6 cellular contexts compared by ENCODE assay signal in the genomic region with DNA sequence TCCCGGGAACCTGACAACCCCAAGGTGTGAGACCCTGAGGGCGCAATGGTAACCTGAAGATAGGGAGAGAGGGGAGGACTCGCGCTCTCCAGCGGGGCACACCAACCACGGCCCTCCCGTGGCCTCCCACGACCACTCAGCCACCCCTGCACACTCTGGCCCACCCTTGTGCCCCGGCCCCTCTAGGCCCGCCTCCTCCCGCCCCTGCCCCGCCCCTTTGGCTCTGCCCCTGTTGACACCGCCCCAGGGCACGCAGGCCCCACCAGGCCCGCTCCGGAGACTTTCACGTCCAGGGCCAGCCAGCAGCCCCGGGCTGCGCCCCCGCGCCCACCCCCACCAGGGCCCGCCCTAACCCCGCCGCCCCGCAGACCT. TPM values are rescaled to one million over a fixed set of nuclear protein-coding genes. Genes with fewer than 3 reads are reported as not detected.
DNase-seq lines count a peak whose midpoint lies in the region; ATAC-seq and TF ChIP-seq lines count a peak whose summit lies in the region.

No MANE protein-coding gene starts in this region.

- ATAC-seq in central memory CD8-positive, alpha-beta T cell (replicated peaks; ENCODE audit: extremely low read depth, poor library complexity, severe bottlenecking), result no peak
- ATAC-seq in gastrocnemius medialis, result no peak
- ATAC-seq in GM18907 (IDR thresholded peaks at IDR 0.05; ENCODE audit: unreplicated experiment), result no peak
- ATAC-seq in HG02981 (IDR thresholded peaks at IDR 0.05; ENCODE audit: unreplicated experiment), result no peak

- TF ChIP-seq POLR2A in gastrocnemius medialis (IDR thresholded peaks at IDR 0.05), result no peak

- no peak overlapping the region for H2AK5ac ChIP-seq in H9 (ENCODE audit: insufficient read length, low read length)

- H3K14ac ChIP-seq in H9 (ENCODE audit: insufficient read depth, low read length), result peak overlapping the region; percentile 80

- H3K23me2 ChIP-seq in H9 (ENCODE audit: insufficient read length, low read depth, low read length, poor library complexity, severe bottlenecking), result peaks cover 7% of the 10 kb centered on the region

- H3K23ac ChIP-seq in H9 (ENCODE audit: insufficient read length, low read depth, low read length), result no peak overlapping the region

- peak overlapping the region; percentile 33 to 74 for H3K4me3 Mint-ChIP-seq in H9
- H3K4me3 Mint-ChIP-seq in central memory CD8-positive, alpha-beta T cell, result peak overlapping the region; percentile 88

- no peak overlapping the region for H2BK12ac ChIP-seq in H9 (ENCODE audit: insufficient read length, low read depth, low read length)

- H3T11ph ChIP-seq in H9 (ENCODE audit: low read length), result no peak overlapping the region

- no peak overlapping the region for H2AFZ ChIP-seq in H9 (ENCODE audit: low read length)

- peaks cover 4 to 6% (median 6%) of the 10 kb centered on the region in 3 experiments; a peak in 6 of 7 replicates for H3K36me3 Mint-ChIP-seq in H9 (ENCODE audit: insufficient read depth in 1 of 3, low read depth in 3 of 3)
- H3K36me3 Mint-ChIP-seq in central memory CD8-positive, alpha-beta T cell (ENCODE audit: insufficient read depth), result peaks cover 32% of the 10 kb centered on the region

- H3K27me3 ChIP-seq in H9 (ENCODE audit: insufficient read depth, low read length) (no peaks in the 10 kb centered on the region; the same call in 1 of the 2 replicates), gastrocnemius medialis (peaks cover 21 to 74% (median 66%) of the 10 kb centered on the region in 3 donors)

- H3K9me3 ChIP-seq in H9 (ENCODE audit: control insufficient read depth, low read depth, low read length) (no peaks in the 10 kb centered on the region), gastrocnemius medialis (no peaks in the 10 kb centered on the region)

- H3K4me1 ChIP-seq in H9 (ENCODE audit: insufficient read depth, low read length) (peaks cover 4% of the 10 kb centered on the region; the same call in 1 of the 2 replicates), gastrocnemius medialis (peaks cover 3 to 23% of the 10 kb centered on the region in 2 donors)

- WGBS in H9 (ENCODE audit: extremely low coverage, insufficient read length, low lambda C conversion rate), result no CpG with 5 or more reads among the region's 25 CpGs

- no peak overlapping the region for H3K27ac ChIP-seq in H9 (ENCODE audit: insufficient read length, low read depth, low read length)
- H3K27ac ChIP-seq in gastrocnemius medialis, result no peak overlapping the region

- peak overlapping the region; percentile 25 for H3K4me2 ChIP-seq in H9 (ENCODE audit: insufficient read depth, insufficient read length, low read length)

- no peaks in the 10 kb centered on the region for H3K79me1 ChIP-seq in H9 (ENCODE audit: insufficient read depth, low read depth, low read length, poor library complexity, severe bottlenecking)

- peaks cover 0 to 2% of the 10 kb centered on the region in 2 experiments; a peak in 2 of 5 replicates for H3K9me3 Mint-ChIP-seq in H9
- H3K9me3 Mint-ChIP-seq in central memory CD8-positive, alpha-beta T cell, result no peaks in the 10 kb centered on the region

- in situ Hi-C loops in gastrocnemius medialis (cut with MboI; ENCODE audit: low sequenced_read_pairs in 4 of 4), result no loop called here

- no peak overlapping the region for H4K8ac ChIP-seq in H9 (replicated peaks; ENCODE audit: insufficient read length, low read depth, low read length)

- H4K5ac ChIP-seq in H9 (ENCODE audit: insufficient read length, low read depth, low read length), result no peak overlapping the region

- H4K20me1 ChIP-seq in H9 (ENCODE audit: control insufficient read depth, insufficient read depth, insufficient read length), result no peaks in the 10 kb centered on the region

- no peak overlapping the region for H3K4ac ChIP-seq in H9 (ENCODE audit: low read depth, low read length)

- intact Hi-C loops in gastrocnemius medialis (cut with DNase I; ENCODE audit: low total_unique reads), result no loop called here

- H3K4me1 Mint-ChIP-seq in H9, result peaks cover 27 to 53% of the 10 kb centered on the region in 2 experiments
- H3K4me1 Mint-ChIP-seq in central memory CD8-positive, alpha-beta T cell, result peaks cover 62% of the 10 kb centered on the region

- H2BK20ac ChIP-seq in H9 (ENCODE audit: low read depth, low read length, poor library complexity, severe bottlenecking), result no peak overlapping the region

- no peak overlapping the region for H2BK120ac ChIP-seq in H9 (ENCODE audit: low read depth, low read length, poor library complexity, severe bottlenecking)

- H3K27me3 Mint-ChIP-seq in H9 (ENCODE audit: low read depth), result peaks cover 59% of the 10 kb centered on the region
- peaks cover 6% of the 10 kb centered on the region for H3K27me3 Mint-ChIP-seq in central memory CD8-positive, alpha-beta T cell

- TF ChIP-seq CTCF in H9 (conservative IDR thresholded peaks at IDR 0.05) (no peak), gastrocnemius medialis (IDR thresholded peaks at IDR 0.05 in 4 of 5, conservative IDR thresholded peaks at IDR 0.05 in 1 of 5) (no peak)

- H2BK5ac ChIP-seq in H9 (ENCODE audit: insufficient read length, low read length), result no peak overlapping the region

- H3K18ac ChIP-seq in H9 (ENCODE audit: insufficient read length, low read depth, low read length), result peak overlapping the region; percentile 60

- no peak overlapping the region for H2BK15ac ChIP-seq in H9 (ENCODE audit: low read depth, low read length)

- no peak overlapping the region for H3K56ac ChIP-seq in H9 (ENCODE audit: insufficient read length, low read depth, low read length)

- H3K4me3 ChIP-seq in gastrocnemius medialis, result peak overlapping the region; percentile 20 to 40 (median 26)

- DNase-seq in H9 (peak; percentile 43), gastrocnemius medialis (no peak)
- no peak for DNase-seq in central memory CD8-positive, alpha-beta T cell (ENCODE audit: low spot score in 2 of 2)
- DNase-seq in stimulated activated CD8-positive, alpha-beta memory T cell treated with anti-CD3 and anti-CD28 coated beads, Interleukin-4, amount 100 ng/mL, for 48 hours, result no peak

- no peaks in the 10 kb centered on the region for H3K36me3 ChIP-seq in gastrocnemius medialis

- H3K27ac Mint-ChIP-seq in H9, result no peak overlapping the region
- peak overlapping the region; percentile 99 for H3K27ac Mint-ChIP-seq in central memory CD8-positive, alpha-beta T cell (ENCODE audit: low read depth)

- H3K79me2 ChIP-seq in H9 (ENCODE audit: insufficient read depth, low read length), result no peaks in the 10 kb centered on the region

- H4K91ac ChIP-seq in H9 (ENCODE audit: insufficient read length, low read depth, low read length), result no peak overlapping the region

- no peak overlapping the region for H3K9ac ChIP-seq in H9 (ENCODE audit: extremely low read depth, insufficient read length, low read length)

RNA-seq across cellular contexts. Expression of a gene that starts 11.0 kb away (rescaled TPM):
- total RNA-seq in H9 (2021) (1.5 and 2.0 TPM in 2 replicates), gastrocnemius medialis (under 1 TPM in 1 of 4 donors, not detected in 3; 0.31 TPM)

RNA-seq across cellular contexts. Expression of a gene that starts 14.9 kb away (rescaled TPM):
- total RNA-seq in H9 (2021), result 22.1 and 23.9 TPM in 2 replicates
- 10 to 100 TPM; 10.4 to 25.7 (median 16.2) TPM for total RNA-seq in gastrocnemius medialis

RNA-seq across cellular contexts. Expression of a gene that starts 22.5 kb away (rescaled TPM):
- total RNA-seq in H9 (2021) (4.5 and 4.7 TPM in 2 replicates), gastrocnemius medialis (10 to 100 TPM in 1 of 4 donors, 1 to 10 TPM in 3; 1.4 to 10.8 (median 4.2) TPM)

RNA-seq across cellular contexts. Expression of a gene that starts 35.0 kb away (rescaled TPM):
- 1.7 and 2.3 TPM in 2 replicates for total RNA-seq in H9 (2021)
- total RNA-seq in gastrocnemius medialis, result 10 to 100 TPM in 1 of 4 donors, 1 to 10 TPM in 2, under 1 TPM in 1; 0.72 to 11.0 (median 2.5) TPM

RNA-seq across cellular contexts. Expression of a gene that starts 35.2 kb away (rescaled TPM):
- 4.3 and 4.5 TPM in 2 replicates for total RNA-seq in H9 (2021)
- total RNA-seq in gastrocnemius medialis, result under 1 TPM in 3 of 4 donors, not detected in 1; 0.19 to 1.00 (median 0.46) TPM
